ENCODE assay signal across 22 cellular contexts in the genomic region with DNA sequence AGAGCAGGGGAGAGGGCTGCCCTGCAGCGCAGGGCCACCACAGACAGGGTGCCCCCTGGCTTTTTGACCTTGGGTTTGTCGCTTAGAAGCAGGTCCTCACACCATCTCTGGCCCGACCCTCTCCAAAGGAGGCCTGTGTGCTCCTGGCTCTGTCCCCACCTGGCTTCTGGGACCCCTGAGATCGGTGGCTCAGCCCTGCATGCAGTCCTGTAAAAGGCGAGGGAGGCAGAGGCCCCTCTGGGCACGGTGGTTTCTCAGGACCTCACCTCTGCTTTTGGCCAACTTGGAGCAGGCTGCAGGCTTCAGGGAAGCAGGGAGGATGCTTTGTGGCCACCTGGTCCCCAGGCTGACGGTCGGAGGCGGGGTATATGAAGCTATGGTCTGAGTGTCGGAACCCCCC. TPM values are rescaled to one million over a fixed set of nuclear protein-coding genes. Genes with fewer than 3 reads are reported as not detected.
"Had no signal": no experiment of that assay in that cellular context is flagged by ENCODE, and none has a peak within 500 bp of the region (broad histone marks: within the 10 kb centered on the region; RNA-seq: fewer than 3 reads in every experiment).

No MANE protein-coding gene starts in this region.

- H3K9me3 ChIP-seq: SK-N-SH had no signal

- H3K27ac ChIP-seq: HL-60, KMS-11 had no signal

- ATAC-seq: K562 had no signal

- H3K9me3 Mint-ChIP-seq: IgD-negative memory B cell had no signal

- H3K9ac ChIP-seq: KMS-11, SK-N-SH had no signal

- DNase-seq: Kasumi-1, MM.1S, NCI-H1092 treated with DMSO at 0.1 percent for 48 hours, NCI-H1436, NCI-H187 treated with DMSO at 0.1 percent for 48 hours, NCI-H2029 treated with DMSO at 0.1 percent for 48 hours, NCI-H2171 treated with DMSO at 0.1 percent for 48 hours, NCI-H345, NCI-H446 treated with DMSO at 0.1 percent for 48 hours, NCI-H524, NCI-H69, NCI-H774, Right ventricle myocardium superior, RPMI8226, SK-N-SH, SW 1271 had no signal

- H3K27ac Mint-ChIP-seq: IgD-negative memory B cell had no signal

- H3K4me3 Mint-ChIP-seq: IgD-negative memory B cell had no signal

- H3K4me3 ChIP-seq: K562 had no signal

RNA-seq across cellular contexts. Expression of gene WDR86, which starts 21.4 kb away (rescaled TPM):
- total RNA-seq: K562, SK-MEL-5 had no signal

RNA-seq across cellular contexts. Expression of gene CRYGN, which starts 51.5 kb away (rescaled TPM):
- total RNA-seq: K562, M059J, SK-MEL-5 had no signal
- polyA plus RNA-seq: IgD-negative memory B cell, K562, SK-N-SH had no signal
